In genomic region chrX:154353172-154353843, GRCh38 we compare ENCODE assay signal across 25 cellular contexts. TPM values are rescaled to one million over a fixed set of nuclear protein-coding genes. Genes with fewer than 3 reads are reported as not detected.
DNase-seq lines count a peak whose midpoint lies in the region; ATAC-seq and TF ChIP-seq lines count a peak whose summit lies in the region.
"Had no signal": no experiment of that assay in that cellular context is flagged by ENCODE, and none has a peak within 500 bp of the region (broad histone marks: within the 10 kb centered on the region; RNA-seq: fewer than 3 reads in every experiment).

No MANE protein-coding gene starts in this region.

- H3K9me3 ChIP-seq in heart right ventricle (no peaks in the 10 kb centered on the region), lower lobe of right lung (no peaks in the 10 kb centered on the region)
- H3K9me3 ChIP-seq: adrenal gland, colonic mucosa had no signal

- H2AFZ ChIP-seq in GM23338 = no peak overlapping the region

- H3K27ac Mint-ChIP-seq in GM23338 = no peak overlapping the region
- H3K27ac Mint-ChIP-seq in central memory CD8-positive, alpha-beta T cell (ENCODE audit: low read depth) = peak overlapping the region; percentile 32
- peak overlapping the region; percentile 92 for H3K27ac Mint-ChIP-seq in stimulated activated effector memory CD8-positive, alpha-beta T cell treated with anti-CD3 and anti-CD28 coated beads, Interleukin-12 subunit alpha, Interleukin-12 subunit beta, amount 100 ng/mL, for 72 hours

- H3K36me3 ChIP-seq in heart right ventricle (peaks cover 0 to 100% (median 43%) of the 10 kb centered on the region in 9 donors), GM23338 (ENCODE audit: insufficient read depth) (peaks cover 14% of the 10 kb centered on the region), lower lobe of right lung (peaks cover 97% of the 10 kb centered on the region)
- H3K36me3 ChIP-seq: colonic mucosa had no signal

- no peaks in the 10 kb centered on the region for H3K4me1 Mint-ChIP-seq in GM23338
- H3K4me1 Mint-ChIP-seq in central memory CD8-positive, alpha-beta T cell = peaks cover 19% of the 10 kb centered on the region
- peaks cover 34% of the 10 kb centered on the region for H3K4me1 Mint-ChIP-seq in stimulated activated effector memory CD8-positive, alpha-beta T cell treated with anti-CD3 and anti-CD28 coated beads, Interleukin-12 subunit alpha, Interleukin-12 subunit beta, amount 100 ng/mL, for 72 hours

- peaks cover 74% of the 10 kb centered on the region for H3K36me3 Mint-ChIP-seq in GM23338 (ENCODE audit: low read depth)
- H3K36me3 Mint-ChIP-seq in central memory CD8-positive, alpha-beta T cell (ENCODE audit: insufficient read depth) = peaks cover 83% of the 10 kb centered on the region
- H3K36me3 Mint-ChIP-seq in stimulated activated effector memory CD8-positive, alpha-beta T cell treated with anti-CD3 and anti-CD28 coated beads, Interleukin-12 subunit alpha, Interleukin-12 subunit beta, amount 100 ng/mL, for 72 hours = peaks cover 100% of the 10 kb centered on the region

- TF ChIP-seq CTCF in heart right ventricle (IDR thresholded peaks at IDR 0.05) (no peak), GM23338 (conservative IDR thresholded peaks at IDR 0.05; ENCODE audit: low read depth in 2 of 2) (no peak), lower lobe of right lung (IDR thresholded peaks at IDR 0.05) (no peak)

- WGBS in heart right ventricle, 2 donors = 76% methylated on average over 17 to 24 of the region's 24 CpGs

- no peaks in the 10 kb centered on the region for H4K20me1 ChIP-seq in GM23338 (replicated peaks; ENCODE audit: insufficient read depth)

- no peak overlapping the region for H3K4me3 Mint-ChIP-seq in GM23338
- H3K4me3 Mint-ChIP-seq in central memory CD8-positive, alpha-beta T cell = peak overlapping the region; percentile 27
- H3K4me3 Mint-ChIP-seq in stimulated activated effector memory CD8-positive, alpha-beta T cell treated with anti-CD3 and anti-CD28 coated beads, Interleukin-12 subunit alpha, Interleukin-12 subunit beta, amount 100 ng/mL, for 72 hours = peak overlapping the region; percentile 7

- H3K4me3 ChIP-seq in heart right ventricle = no peak overlapping the region
- no peak overlapping the region for H3K4me3 ChIP-seq in GM23338
- no peak overlapping the region for H3K4me3 ChIP-seq in lower lobe of right lung
- H3K4me3 ChIP-seq: adrenal gland; BLaER1 treated with 17β-estradiol and CSF1 and Interleukin-3, amounts not matched to agents 10 nM and 100 nM; colonic mucosa; GM12878; smooth muscle cell had no signal

- no peaks in the 10 kb centered on the region for H3K9me2 ChIP-seq in GM23338 (ENCODE audit: insufficient read depth)

- H3F3A ChIP-seq in GM23338 (replicated peaks; ENCODE audit: low read depth) = peaks cover 9% of the 10 kb centered on the region

- peaks cover 2% of the 10 kb centered on the region for H3K27me3 Mint-ChIP-seq in GM23338 (ENCODE audit: insufficient read depth, low read depth, poor library complexity)
- no peaks in the 10 kb centered on the region for H3K27me3 Mint-ChIP-seq in central memory CD8-positive, alpha-beta T cell

- H3K27me3 ChIP-seq in heart right ventricle (no peaks in the 10 kb centered on the region), GM23338 (ENCODE audit: insufficient read depth) (no peaks in the 10 kb centered on the region), lower lobe of right lung (ENCODE audit: low read depth) (no peaks in the 10 kb centered on the region)
- H3K27me3 ChIP-seq: adrenal gland, colonic mucosa had no signal

- intact Hi-C loops in Right ventricle myocardium superior (cut with DNase I) = no loop called here
- intact Hi-C loops in heart right ventricle (cut with DNase I) = no loop called here
- intact Hi-C loops in lower lobe of right lung (cut with DNase I) = no loop called here

- H3K4me1 ChIP-seq in heart right ventricle = peaks cover 0 to 31% (median 6%) of the 10 kb centered on the region in 9 donors
- no peaks in the 10 kb centered on the region for H3K4me1 ChIP-seq in GM23338 (ENCODE audit: insufficient read depth)
- H3K4me1 ChIP-seq in lower lobe of right lung = peaks cover 33% of the 10 kb centered on the region
- H3K4me1 ChIP-seq: adrenal gland had no signal

- H3K79me2 ChIP-seq in GM23338 (replicated peaks; ENCODE audit: insufficient read depth) = no peaks in the 10 kb centered on the region

- H3K27ac ChIP-seq in heart right ventricle (no peak overlapping the region), GM23338 (ENCODE audit: low read depth) (no peak overlapping the region), lower lobe of right lung (no peak overlapping the region)
- H3K27ac ChIP-seq: adrenal gland; BLaER1 treated with 17β-estradiol and CSF1 and Interleukin-3, amounts not matched to agents 10 nM and 100 nM; colonic mucosa; WERI-Rb-1 had no signal

- DNase-seq in Right ventricle myocardium superior (peak; percentile 9), heart right ventricle (no peak), GM23338 (ENCODE audit: low spot score) (no peak), lower lobe of right lung (no peak), nucleus accumbens (lab: John Stamatoyannopoulos, UW) (no peak)
- DNase-seq in central memory CD8-positive, alpha-beta T cell (ENCODE audit: low spot score in 2 of 2) = peak in 1 of 2 donors; percentile 8
- DNase-seq in stimulated activated effector memory CD8-positive, alpha-beta T cell treated with anti-CD3 and anti-CD28 coated beads, Interleukin-12 subunit alpha, Interleukin-12 subunit beta, amount 100 ng/mL, for 72 hours (ENCODE audit: low spot score in 2 of 2) = no peak
- DNase-seq: activated gamma-delta T cell; adrenal gland; Calu3; colonic mucosa; DND-41; H7; NCI-H1092 treated with DMSO at 0.1 percent for 48 hours; NCI-H2029 treated with DMSO at 0.1 percent for 48 hours; NCI-H82; stimulated activated CD4-positive, alpha-beta T cell treated with anti-CD3 and anti-CD28 coated beads, Interleukin-2, amount 100 ng/mL, for 24 hours; WERI-Rb-1 had no signal

- ATAC-seq in Right ventricle myocardium superior (ENCODE audit: poor library complexity) = no peak
- ATAC-seq in heart right ventricle = no peak
- no peak for ATAC-seq in GM23338
- ATAC-seq in central memory CD8-positive, alpha-beta T cell (replicated peaks; ENCODE audit: extremely low read depth, poor library complexity, severe bottlenecking) = no peak
- no peak for ATAC-seq in stimulated activated effector memory CD8-positive, alpha-beta T cell treated with anti-CD3 and anti-CD28 coated beads, Interleukin-12 subunit alpha, Interleukin-12 subunit beta, amount 100 ng/mL, for 72 hours
- ATAC-seq in lower lobe of right lung = no peak
- ATAC-seq in HG02763 (IDR thresholded peaks at IDR 0.05; ENCODE audit: unreplicated experiment) = no peak
- ATAC-seq: GM12878 had no signal

- H3K9me3 Mint-ChIP-seq in GM23338 = no peaks in the 10 kb centered on the region; the same call in 2 of the 3 replicates
- no peaks in the 10 kb centered on the region for H3K9me3 Mint-ChIP-seq in central memory CD8-positive, alpha-beta T cell
- no peaks in the 10 kb centered on the region for H3K9me3 Mint-ChIP-seq in stimulated activated effector memory CD8-positive, alpha-beta T cell treated with anti-CD3 and anti-CD28 coated beads, Interleukin-12 subunit alpha, Interleukin-12 subunit beta, amount 100 ng/mL, for 72 hours

- H3K4me2 ChIP-seq in GM23338 = no peak overlapping the region
- H3K4me2 ChIP-seq: BLaER1 treated with 17β-estradiol and CSF1 and Interleukin-3, amounts not matched to agents 10 nM and 100 nM; smooth muscle cell had no signal

TF ChIP-seq in GM23338, 12 proteins besides CTCF, POLR2A, EP300 and RAD21 (continues in another document):
- TF ChIP-seq EZH2phosphoT487 (IDR thresholded peaks at IDR 0.05; ENCODE audit: unreplicated experiment) (no peak), ZNF114 (CRISPR knock-in tag; IDR thresholded peaks at IDR 0.05) (no peak), STAT1 (IDR thresholded peaks at IDR 0.05; ENCODE audit: unreplicated experiment) (no peak), JUNB (IDR thresholded peaks at IDR 0.05; ENCODE audit: unreplicated experiment) (no peak)

RNA-seq across cellular contexts. Expression of gene FLNA, which starts 21.1 kb away (rescaled TPM):
- 216 TPM for total RNA-seq in Right ventricle myocardium superior
- 100 to 1,000 TPM; 139 to 288 (median 181) TPM for total RNA-seq in heart right ventricle
- polyA plus RNA-seq in heart right ventricle = 100 to 1,000 TPM; 368 to 442 TPM
- total RNA-seq in GM23338 (2014; rRNA removed; shearing (Covaris generic)) = 1,228 and 1,445 TPM in 2 replicates
- polyA plus RNA-seq in GM23338 (2016; fragmentation: Nextera tagmentation; extraction: Ambion mirVana) = 579 and 629 TPM in 2 replicates
- 1,080 TPM for total RNA-seq in lower lobe of right lung

RNA-seq across cellular contexts. Expression of gene EMD, which starts 25.8 kb away (rescaled TPM):
- 49.2 TPM for total RNA-seq in Right ventricle myocardium superior
- total RNA-seq in heart right ventricle = 10 to 100 TPM; 47.8 to 74.1 (median 59.6) TPM
- polyA plus RNA-seq in heart right ventricle = 100 to 1,000 TPM in 1 of 2 donors, 10 to 100 TPM in 1; 54.8 to 170 TPM
- 76.0 and 78.6 TPM in 2 replicates for total RNA-seq in GM23338 (2014; rRNA removed; shearing (Covaris generic))
- polyA plus RNA-seq in GM23338 (2016; fragmentation: Nextera tagmentation; extraction: Ambion mirVana) = 74.2 and 78.3 TPM in 2 replicates
- 50.9 TPM for total RNA-seq in lower lobe of right lung

RNA-seq across cellular contexts. Expression of gene RPL10, which starts 44.9 kb away (rescaled TPM):
- total RNA-seq in Right ventricle myocardium superior (2,020 TPM), heart right ventricle (1,000 to 10,000 TPM; 1,543 to 2,503 (median 1,867) TPM), lower lobe of right lung (2,678 TPM)
- polyA plus RNA-seq in heart right ventricle (1,000 to 10,000 TPM; 2,102 to 7,085 TPM), GM23338 (2016; fragmentation: Nextera tagmentation; extraction: Ambion mirVana) (1,696 and 1,721 TPM in 2 replicates)
- total RNA-seq in GM23338 (2014; rRNA removed; shearing (Covaris generic)) = 3,338 and 4,929 TPM in 2 replicates

RNA-seq across cellular contexts. Expression of gene DNASE1L1, which starts 55.7 kb away (rescaled TPM):
- total RNA-seq in Right ventricle myocardium superior (57.7 TPM), heart right ventricle (10 to 100 TPM; 35.2 to 57.1 (median 46.9) TPM), lower lobe of right lung (36.1 TPM)
- polyA plus RNA-seq in heart right ventricle (10 to 100 TPM; 27.2 to 55.0 TPM), GM23338 (2016; fragmentation: Nextera tagmentation; extraction: Ambion mirVana) (3.3 and 4.1 TPM in 2 replicates)
- 16.0 and 16.1 TPM in 2 replicates for total RNA-seq in GM23338 (2014; rRNA removed; shearing (Covaris generic))

RNA-seq across cellular contexts. Expression of gene TKTL1, which starts 57.7 kb away (rescaled TPM):
- total RNA-seq in Right ventricle myocardium superior (14.0 TPM), heart right ventricle (10 to 100 TPM in 5 of 10 donors, 1 to 10 TPM in 5; 3.7 to 14.1 (median 9.2) TPM), lower lobe of right lung (not detected)
- polyA plus RNA-seq in heart right ventricle (1 to 10 TPM; 2.6 to 5.7 TPM), GM23338 (2016; fragmentation: Nextera tagmentation; extraction: Ambion mirVana) (not detected in 2 replicates)
- total RNA-seq in GM23338 (2014; rRNA removed; shearing (Covaris generic)) = not detected in 2 replicates
- total RNA-seq: Calu3, colonic mucosa, fibroblast of lung, GM12878, kidney epithelial cell, pulmonary artery endothelial cell, smooth muscle cell had no signal
- polyA plus RNA-seq: fibroblast of lung, smooth muscle cell had no signal
